ENCODE assay signal across 8 cellular contexts in the genomic region with DNA sequence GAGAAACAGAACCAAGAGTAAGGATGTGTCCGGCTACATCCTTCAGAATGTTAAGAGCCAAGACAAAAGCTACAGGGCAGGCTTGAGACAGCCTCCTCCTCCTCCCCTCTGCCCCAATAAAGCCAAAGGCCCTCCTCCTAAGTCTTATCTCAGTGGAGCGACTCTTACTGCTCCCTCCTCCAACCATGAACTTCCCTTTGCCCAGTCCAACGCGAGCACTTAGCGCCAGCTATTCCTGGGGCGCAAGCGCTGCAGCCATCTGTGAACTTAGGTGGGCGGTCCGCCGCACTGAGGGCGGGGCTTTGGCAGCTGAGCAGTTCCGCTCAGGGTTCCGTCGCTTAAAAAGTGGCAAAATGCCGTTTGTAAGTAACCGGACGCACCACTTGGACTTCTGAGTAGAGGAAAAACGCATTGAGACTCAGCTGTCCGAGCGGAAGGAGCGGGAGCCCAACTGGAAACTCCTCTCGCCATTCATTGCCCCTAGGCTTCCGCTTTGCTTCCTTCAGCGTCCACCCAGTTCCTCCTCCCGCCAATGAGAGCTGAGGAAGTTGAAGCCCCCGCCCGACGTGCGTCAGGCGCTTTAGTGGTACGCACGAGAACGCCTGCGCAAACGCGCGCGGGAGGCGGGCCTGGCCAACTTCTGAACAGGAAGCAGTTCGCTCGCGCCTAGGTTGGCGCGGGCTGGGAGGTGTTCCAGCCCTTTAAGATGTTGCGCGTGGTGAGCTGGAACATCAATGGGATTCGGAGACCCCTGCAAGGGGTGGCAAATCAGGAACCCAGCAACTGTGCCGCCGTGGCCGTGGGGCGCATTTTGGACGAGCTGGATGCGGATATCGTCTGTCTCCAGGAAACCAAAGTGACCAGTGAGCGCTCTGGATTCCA. TPM values are rescaled to one million over a fixed set of nuclear protein-coding genes. Genes with fewer than 3 reads are reported as not detected.
DNase-seq lines count a peak whose midpoint lies in the region; ATAC-seq and TF ChIP-seq lines count a peak whose summit lies in the region.

A gene with protein sequence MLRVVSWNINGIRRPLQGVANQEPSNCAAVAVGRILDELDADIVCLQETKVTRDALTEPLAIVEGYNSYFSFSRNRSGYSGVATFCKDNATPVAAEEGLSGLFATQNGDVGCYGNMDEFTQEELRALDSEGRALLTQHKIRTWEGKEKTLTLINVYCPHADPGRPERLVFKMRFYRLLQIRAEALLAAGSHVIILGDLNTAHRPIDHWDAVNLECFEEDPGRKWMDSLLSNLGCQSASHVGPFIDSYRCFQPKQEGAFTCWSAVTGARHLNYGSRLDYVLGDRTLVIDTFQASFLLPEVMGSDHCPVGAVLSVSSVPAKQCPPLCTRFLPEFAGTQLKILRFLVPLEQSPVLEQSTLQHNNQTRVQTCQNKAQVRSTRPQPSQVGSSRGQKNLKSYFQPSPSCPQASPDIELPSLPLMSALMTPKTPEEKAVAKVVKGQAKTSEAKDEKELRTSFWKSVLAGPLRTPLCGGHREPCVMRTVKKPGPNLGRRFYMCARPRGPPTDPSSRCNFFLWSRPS (plus strand): TSS at position 647 of the 882 bp plus-strand sequence. CDS start 60 bp downstream, at position 707.

- TF ChIP-seq POLR2A in Peyer's patch (IDR thresholded peaks at IDR 0.05): peak; percentile 56 to 70

- DNase-seq in DMS53 treated with DMSO at 0.1 percent for 48 hours (lab: John Stamatoyannopoulos, UW; ENCODE audit: unreplicated experiment): peak; percentile 89
- peak; percentile 86 to 96 (median 91) for DNase-seq in Peyer's patch
- peak; percentile 84 to 88 for DNase-seq in activated T-cell treated with anti-CD3 and anti-CD28 coated beads, Interleukin-2, amount 50 U/mL, for 48 hours
- peak; percentile 65 for DNase-seq in stimulated activated CD8-positive, alpha-beta memory T cell treated with anti-CD3 and anti-CD28 coated beads, Interleukin-7, amount 100 ng/mL, for 24 hours (ENCODE audit: low read depth)

- TF ChIP-seq CTCF in KMS-11 (conservative IDR thresholded peaks at IDR 0.05; ENCODE audit: low read depth, low read length): no peak
- TF ChIP-seq CTCF in Peyer's patch (IDR thresholded peaks at IDR 0.05): no peak

- H3K4me3 ChIP-seq in KMS-11 (IDR thresholded peaks at IDR 0.05; ENCODE audit: insufficient read depth, low read depth, low read length): peak within 1 kb of the TSS; percentile 13
- H3K4me3 ChIP-seq in Peyer's patch: peak within 1 kb of the TSS; percentile 50 to 72 (median 62)
- peak within 1 kb of the TSS; percentile 17 to 46 for H3K4me3 ChIP-seq in muscle layer of colon (ENCODE audit: low read depth in 1 of 2, low read length in 2 of 2)

- ATAC-seq in GM21737 (IDR thresholded peaks at IDR 0.05; ENCODE audit: unreplicated experiment) (peak; percentile 92), esophagus mucosa (peak; percentile 93)

- peaks cover 12% of the 10 kb centered on the region for H3K79me2 ChIP-seq in KMS-11 (ENCODE audit: insufficient read depth, low read depth)

- peak within 1 kb of the TSS; percentile 80 for H2AFZ ChIP-seq in KMS-11 (ENCODE audit: low read depth)

- H3K27me3 ChIP-seq in KMS-11 (ENCODE audit: insufficient read depth, low read depth) (no peaks in the 10 kb centered on the region), Peyer's patch (no peaks in the 10 kb centered on the region), muscle layer of colon (ENCODE audit: control insufficient read depth in 1 of 2, insufficient read depth in 2 of 2, low read length in 2 of 2) (no peaks in the 10 kb centered on the region)

- H3K36me3 ChIP-seq in KMS-11 (ENCODE audit: insufficient read depth) (no peaks in the 10 kb centered on the region), Peyer's patch (peaks cover 0 to 15% (median 0%) of the 10 kb centered on the region in 3 donors), muscle layer of colon (ENCODE audit: insufficient read depth, low read length) (peaks cover 10% of the 10 kb centered on the region)

- peak within 1 kb of the TSS; percentile 59; the same call in 1 of the 2 replicates for H3K9ac ChIP-seq in KMS-11
- H3K9ac ChIP-seq in muscle layer of colon (ENCODE audit: low read length): peak within 1 kb of the TSS; percentile 37

- no peaks in the 10 kb centered on the region for H4K20me1 ChIP-seq in KMS-11 (ENCODE audit: insufficient read depth)

- H3K27ac ChIP-seq in KMS-11 (peak within 1 kb of the TSS; percentile 78), Peyer's patch (peak within 1 kb of the TSS; percentile 80 to 94 (median 86)), muscle layer of colon (ENCODE audit: low read depth, low read length) (peak within 1 kb of the TSS; percentile 73)

- H3K9me3 ChIP-seq in Peyer's patch: no peaks in the 10 kb centered on the region
- no peaks in the 10 kb centered on the region for H3K9me3 ChIP-seq in muscle layer of colon (ENCODE audit: low read length)

- H3K4me2 ChIP-seq in KMS-11: peak within 1 kb of the TSS; percentile 68

- H3K4me1 ChIP-seq in KMS-11 (ENCODE audit: low read depth, poor library complexity, severe bottlenecking) (peaks cover 7% of the 10 kb centered on the region), Peyer's patch (peaks cover 0 to 8% (median 0%) of the 10 kb centered on the region in 4 donors), muscle layer of colon (ENCODE audit: insufficient read depth, low read length) (peaks cover 6% of the 10 kb centered on the region)

RNA-seq across cellular contexts. Expression of the gene that starts here (rescaled TPM):
- total RNA-seq in Peyer's patch: 10 to 100 TPM; 12.4 to 17.8 (median 15.7) TPM
- total RNA-seq in esophagus mucosa: 16.3 TPM

Comparison
In these comparisons a context has a peak if more than half of its experiments do, and no peak if none do; other contexts are left out.
1. Peak in every context shown above with its lines: DNase-seq, ATAC-seq, H3K4me3 ChIP-seq and H3K27ac ChIP-seq.